ENCODE assay signal across 8 cellular contexts in the genomic region with DNA sequence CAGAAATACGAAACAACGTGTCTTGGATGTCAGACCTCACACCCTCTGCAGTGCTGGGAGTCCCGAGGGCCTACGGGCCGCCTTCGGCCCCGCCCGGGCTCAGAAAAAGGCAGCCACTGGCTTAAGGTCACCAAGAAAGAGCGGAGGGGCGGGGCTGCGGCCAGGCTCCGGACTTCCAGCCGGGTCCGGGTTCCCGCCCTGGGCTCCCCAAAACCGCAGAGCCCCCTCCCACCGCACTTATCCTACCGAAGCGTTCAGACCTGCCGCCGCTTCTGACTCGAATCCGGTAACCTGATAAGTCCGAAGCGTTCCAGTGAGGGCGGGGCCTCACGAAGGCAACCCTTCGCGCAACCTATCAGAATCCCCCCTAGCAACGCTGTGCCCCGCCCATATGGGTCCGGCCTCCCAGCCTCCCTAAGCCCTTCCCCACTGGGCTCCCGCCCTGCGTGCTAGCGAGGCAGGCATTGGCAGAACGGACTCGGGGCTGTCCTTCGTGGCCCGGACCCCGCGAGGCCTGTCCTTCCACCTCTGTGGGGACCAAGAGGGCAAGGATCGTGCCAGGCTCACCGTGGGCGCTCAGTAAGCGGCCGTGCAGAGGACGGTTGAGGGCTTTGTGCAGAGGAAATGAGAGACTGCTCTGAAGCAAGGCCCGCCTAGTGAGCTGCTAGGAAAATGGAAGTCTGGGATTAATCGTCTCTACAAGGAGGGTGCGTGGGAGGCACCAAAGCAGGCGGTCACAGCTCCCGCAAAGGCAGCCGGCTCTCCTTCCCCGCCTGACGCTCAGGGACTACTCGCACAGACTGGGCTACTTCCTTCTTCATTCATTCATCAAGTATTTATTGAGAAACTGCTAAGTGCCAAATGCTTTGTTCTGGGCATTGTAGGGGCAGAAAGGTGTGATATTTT. TPM values are rescaled to one million over a fixed set of nuclear protein-coding genes. Genes with fewer than 3 reads are reported as not detected.
DNase-seq lines count a peak whose midpoint lies in the region; ATAC-seq and TF ChIP-seq lines count a peak whose summit lies in the region.

A gene (minus strand): TSS at position 296 of the 906 bp plus-strand sequence. CDS start 515 bp downstream, outside the sequence.

- no peaks in the 10 kb centered on the region for H3K27me3 Mint-ChIP-seq in naive B cell

- TF ChIP-seq CTCF in RWPE1 (conservative IDR thresholded peaks at IDR 0.05; ENCODE audit: low read depth), result no peak

- peak within 1 kb of the TSS; percentile 88 for H3K27ac ChIP-seq in RWPE1

- peaks cover 5 to 9% of the 10 kb centered on the region in 2 donors for H3K36me3 Mint-ChIP-seq in naive B cell
- peaks cover 13% of the 10 kb centered on the region for H3K36me3 Mint-ChIP-seq in stimulated activated effector memory CD8-positive, alpha-beta T cell treated with anti-CD3 and anti-CD28 coated beads, Interleukin-12 subunit alpha, Interleukin-12 subunit beta, amount 100 ng/mL, for 72 hours

- H3K4me3 Mint-ChIP-seq in naive B cell, result peak within 1 kb of the TSS; percentile 92 to 98 (median 94)
- H3K4me3 Mint-ChIP-seq in stimulated activated effector memory CD8-positive, alpha-beta T cell treated with anti-CD3 and anti-CD28 coated beads, Interleukin-12 subunit alpha, Interleukin-12 subunit beta, amount 100 ng/mL, for 72 hours, result peak within 1 kb of the TSS; percentile 88

- H3K9me3 Mint-ChIP-seq in naive B cell, result no peaks in the 10 kb centered on the region
- H3K9me3 Mint-ChIP-seq in stimulated activated effector memory CD8-positive, alpha-beta T cell treated with anti-CD3 and anti-CD28 coated beads, Interleukin-12 subunit alpha, Interleukin-12 subunit beta, amount 100 ng/mL, for 72 hours, result no peaks in the 10 kb centered on the region

- CTCF ChIA-PET in RWPE1 (lab: Yijun Ruan, JAX), result interaction anchor here (0.5 to 0.7 kb wide), 3 partner anchors 20 to 123 kb away, joined by 3 read pairs; no protein-coding TSS in a partner anchor

- peak within 1 kb of the TSS; percentile 74 to 95 (median 88) for H3K27ac Mint-ChIP-seq in naive B cell
- H3K27ac Mint-ChIP-seq in stimulated activated effector memory CD8-positive, alpha-beta T cell treated with anti-CD3 and anti-CD28 coated beads, Interleukin-12 subunit alpha, Interleukin-12 subunit beta, amount 100 ng/mL, for 72 hours, result peak within 1 kb of the TSS; percentile 93

- DNase-seq in EH (ENCODE audit: low read depth), result peak; percentile 96
- DNase-seq in H4 (ENCODE audit: low spot score), result peak; percentile 96
- DNase-seq in LoVo (ENCODE audit: low spot score), result peak; percentile 95
- DNase-seq in RWPE1 (ENCODE audit: low spot score), result peak; percentile 85
- DNase-seq in activated T-helper 1 cell treated with anti-CD3 and anti-CD28 coated beads, Interleukin-2, amount 50 U/mL, for 16 hours (ENCODE audit: low read depth in 1 of 2, low spot score in 1 of 2), result peak; percentile 78 to 79
- DNase-seq in fibroblast of gingiva (ENCODE audit: low read depth), result peak; percentile 94
- peak; percentile 90 for DNase-seq in naive B cell
- peak; percentile 81 to 96 for DNase-seq in stimulated activated effector memory CD8-positive, alpha-beta T cell treated with anti-CD3 and anti-CD28 coated beads, Interleukin-12 subunit alpha, Interleukin-12 subunit beta, amount 100 ng/mL, for 72 hours (ENCODE audit: low spot score in 2 of 2)

- peak; percentile 95 to 96 for ATAC-seq in naive B cell (ENCODE audit: low read depth in 2 of 2)
- ATAC-seq in stimulated activated effector memory CD8-positive, alpha-beta T cell treated with anti-CD3 and anti-CD28 coated beads, Interleukin-12 subunit alpha, Interleukin-12 subunit beta, amount 100 ng/mL, for 72 hours, result peak; percentile 97

- POLR2A ChIA-PET in RWPE1 (lab: Yijun Ruan, JAX; ENCODE audit: low non-redundant PET), result no interaction called here

- H3K4me1 Mint-ChIP-seq in naive B cell, result peaks cover 30 to 50% (median 33%) of the 10 kb centered on the region in 3 donors
- H3K4me1 Mint-ChIP-seq in stimulated activated effector memory CD8-positive, alpha-beta T cell treated with anti-CD3 and anti-CD28 coated beads, Interleukin-12 subunit alpha, Interleukin-12 subunit beta, amount 100 ng/mL, for 72 hours, result peaks cover 40% of the 10 kb centered on the region

RNA-seq across cellular contexts. Expression of the gene that starts here (rescaled TPM):
- total RNA-seq in H4 (2014; rRNA removed; shearing (Covaris generic)), result 28.0 and 29.8 TPM in 2 replicates
- polyA plus RNA-seq in naive B cell (ENCODE audit: low read depth in 6 of 6), result 10 to 100 TPM; 10.5 to 13.9 (median 11.3) TPM

Comparison
In these comparisons a context has a peak if more than half of its experiments do, and no peak if none do; other contexts are left out.
1. Peak in every context shown above with its lines: DNase-seq, ATAC-seq and H3K27ac ChIP-seq.